1 cellular context compared by ENCODE assay signal in genomic region chr20:370977-371754, GRCh38.
A peak's percentile ranks its signal among the peaks of the same experiment; 100 is the strongest.
TF ChIP-seq lines count a peak whose summit lies in the region.

No MANE protein-coding gene starts in this region.

TF ChIP-seq in HepG2, 621 proteins besides CTCF, POLR2A, EP300 and RAD21 (continued from another document and continues in another):
- TF ChIP-seq ZNF687 (CRISPR knock-in tag; IDR thresholded peaks at IDR 0.05) = no peak
- no peak for TF ChIP-seq ATF7-NPFF (CRISPR knock-in tag; IDR thresholded peaks at IDR 0.05; ENCODE audit: low read depth)
- TF ChIP-seq ZNF605 (CRISPR knock-in tag; IDR thresholded peaks at IDR 0.05) = no peak; the same call in none of the 2 replicates
- TF ChIP-seq CENPT (CRISPR knock-in tag; IDR thresholded peaks at IDR 0.05; ENCODE audit: low read depth) = no peak
- TF ChIP-seq, protein P1, sequence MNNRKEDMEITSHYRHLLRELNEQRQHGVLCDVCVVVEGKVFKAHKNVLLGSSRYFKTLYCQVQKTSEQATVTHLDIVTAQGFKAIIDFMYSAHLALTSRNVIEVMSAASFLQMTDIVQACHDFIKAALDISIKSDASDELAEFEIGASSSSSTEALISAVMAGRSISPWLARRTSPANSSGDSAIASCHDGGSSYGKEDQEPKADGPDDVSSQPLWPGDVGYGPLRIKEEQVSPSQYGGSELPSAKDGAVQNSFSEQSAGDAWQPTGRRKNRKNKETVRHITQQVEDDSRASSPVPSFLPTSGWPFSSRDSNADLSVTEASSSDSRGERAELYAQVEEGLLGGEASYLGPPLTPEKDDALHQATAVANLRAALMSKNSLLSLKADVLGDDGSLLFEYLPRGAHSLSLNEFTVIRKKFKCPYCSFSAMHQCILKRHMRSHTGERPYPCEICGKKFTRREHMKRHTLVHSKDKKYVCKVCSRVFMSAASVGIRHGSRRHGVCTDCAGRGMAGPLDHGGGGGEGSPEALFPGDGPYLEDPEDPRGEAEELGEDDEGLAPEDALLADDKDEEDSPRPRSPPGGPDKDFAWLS (CRISPR knock-in tag; IDR thresholded peaks at IDR 0.05; ENCODE audit: borderline replicate concordance) = no peak
- TF ChIP-seq TFDP2 (CRISPR knock-in tag; IDR thresholded peaks at IDR 0.05) = no peak
- peak; percentile 77 for TF ChIP-seq PATZ1 (CRISPR knock-in tag; IDR thresholded peaks at IDR 0.05)
- TF ChIP-seq, protein P2, sequence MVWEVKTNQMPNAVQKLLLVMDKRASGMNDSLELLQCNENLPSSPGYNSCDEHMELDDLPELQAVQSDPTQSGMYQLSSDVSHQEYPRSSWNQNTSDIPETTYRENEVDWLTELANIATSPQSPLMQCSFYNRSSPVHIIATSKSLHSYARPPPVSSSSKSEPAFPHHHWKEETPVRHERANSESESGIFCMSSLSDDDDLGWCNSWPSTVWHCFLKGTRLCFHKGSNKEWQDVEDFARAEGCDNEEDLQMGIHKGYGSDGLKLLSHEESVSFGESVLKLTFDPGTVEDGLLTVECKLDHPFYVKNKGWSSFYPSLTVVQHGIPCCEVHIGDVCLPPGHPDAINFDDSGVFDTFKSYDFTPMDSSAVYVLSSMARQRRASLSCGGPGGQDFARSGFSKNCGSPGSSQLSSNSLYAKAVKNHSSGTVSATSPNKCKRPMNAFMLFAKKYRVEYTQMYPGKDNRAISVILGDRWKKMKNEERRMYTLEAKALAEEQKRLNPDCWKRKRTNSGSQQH (CRISPR knock-in tag; IDR thresholded peaks at IDR 0.05; ENCODE audit: low read depth) = no peak
- no peak for TF ChIP-seq YY1 (IDR thresholded peaks at IDR 0.05; ENCODE audit: insufficient read depth, insufficient replicate concordance, low read depth, low read length)
- TF ChIP-seq ZBTB7B (CRISPR knock-in tag; IDR thresholded peaks at IDR 0.05) = no peak
- no peak for TF ChIP-seq MED8 (CRISPR knock-in tag; IDR thresholded peaks at IDR 0.05; ENCODE audit: insufficient replicate concordance)
- TF ChIP-seq ZNF558 (CRISPR knock-in tag; IDR thresholded peaks at IDR 0.05; ENCODE audit: borderline replicate concordance) = no peak
- TF ChIP-seq RBFOX2 (IDR thresholded peaks at IDR 0.05; ENCODE audit: low read depth, low read length) = peak; percentile 66
- TF ChIP-seq NRL (CRISPR knock-in tag; IDR thresholded peaks at IDR 0.05; ENCODE audit: borderline replicate concordance) = no peak; the same call in 1 of the 2 replicates
- TF ChIP-seq ARID5B (CRISPR knock-in tag; IDR thresholded peaks at IDR 0.05) = no peak
- TF ChIP-seq ETV6 (CRISPR knock-in tag; conservative IDR thresholded peaks at IDR 0.05) = no peak
- no peak; the same call in 1 of the 2 replicates for TF ChIP-seq POLR2G (IDR thresholded peaks at IDR 0.05; ENCODE audit: low read depth, low read length)
- TF ChIP-seq ZNF597 (CRISPR knock-in tag; IDR thresholded peaks at IDR 0.05) = no peak
- no peak for TF ChIP-seq ELF4 (CRISPR knock-in tag; IDR thresholded peaks at IDR 0.05; ENCODE audit: borderline replicate concordance)
- no peak for TF ChIP-seq KAT2B (IDR thresholded peaks at IDR 0.05; ENCODE audit: borderline replicate concordance, low read depth, low read length)
- TF ChIP-seq SIN3A (IDR thresholded peaks at IDR 0.05; ENCODE audit: borderline replicate concordance, low read depth, low read length) = no peak
- no peak for TF ChIP-seq PCBP1 (IDR thresholded peaks at IDR 0.05; ENCODE audit: borderline replicate concordance, low read depth, low read length)
- no peak for TF ChIP-seq SOX13 (IDR thresholded peaks at IDR 0.05)
- TF ChIP-seq SOX13 (CRISPR knock-in tag; conservative IDR thresholded peaks at IDR 0.05 in 1 of 2, IDR thresholded peaks at IDR 0.05 in 1 of 2) = no peak; a peak in 1 of 4 replicates
- no peak for TF ChIP-seq ZNF280D (CRISPR knock-in tag; IDR thresholded peaks at IDR 0.05)
- TF ChIP-seq ZNF354B (CRISPR knock-in tag; IDR thresholded peaks at IDR 0.05) = peak; percentile 92; the same call in 1 of the 2 replicates
- TF ChIP-seq ZNF234 (CRISPR knock-in tag; conservative IDR thresholded peaks at IDR 0.05) = no peak
- TF ChIP-seq KAT7 (CRISPR knock-in tag; IDR thresholded peaks at IDR 0.05; ENCODE audit: borderline replicate concordance) = no peak
- TF ChIP-seq NR2F1 (CRISPR knock-in tag; IDR thresholded peaks at IDR 0.05) = peak in 1 of 2 experiments; percentile 69; a peak in 2 of 4 replicates
- TF ChIP-seq, protein P3, sequence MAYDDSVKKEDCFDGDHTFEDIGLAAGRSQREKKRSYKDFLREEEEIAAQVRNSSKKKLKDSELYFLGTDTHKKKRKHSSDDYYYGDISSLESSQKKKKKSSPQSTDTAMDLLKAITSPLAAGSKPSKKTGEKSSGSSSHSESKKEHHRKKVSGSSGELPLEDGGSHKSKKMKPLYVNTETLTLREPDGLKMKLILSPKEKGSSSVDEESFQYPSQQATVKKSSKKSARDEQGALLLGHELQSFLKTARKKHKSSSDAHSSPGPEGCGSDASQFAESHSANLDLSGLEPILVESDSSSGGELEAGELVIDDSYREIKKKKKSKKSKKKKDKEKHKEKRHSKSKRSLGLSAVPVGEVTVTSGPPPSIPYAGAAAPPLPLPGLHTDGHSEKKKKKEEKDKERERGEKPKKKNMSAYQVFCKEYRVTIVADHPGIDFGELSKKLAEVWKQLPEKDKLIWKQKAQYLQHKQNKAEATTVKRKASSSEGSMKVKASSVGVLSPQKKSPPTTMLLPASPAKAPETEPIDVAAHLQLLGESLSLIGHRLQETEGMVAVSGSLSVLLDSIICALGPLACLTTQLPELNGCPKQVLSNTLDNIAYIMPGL (CRISPR knock-in tag; IDR thresholded peaks at IDR 0.05; ENCODE audit: borderline replicate concordance in 1 of 2, low read depth in 1 of 2) = peak in 1 of 2 experiments; percentile 1; a peak in 2 of 4 replicates
- TF ChIP-seq KDM2A (CRISPR knock-in tag; IDR thresholded peaks at IDR 0.05; ENCODE audit: borderline replicate concordance, low read depth) = no peak
- no peak for TF ChIP-seq ATM (IDR thresholded peaks at IDR 0.05; ENCODE audit: borderline replicate concordance)
- TF ChIP-seq NFIC (IDR thresholded peaks at IDR 0.05; ENCODE audit: low read length) = no peak
- peak in 1 of 2 experiments; percentile 80; a peak in 1 of 4 replicates for TF ChIP-seq KLF16 (CRISPR knock-in tag; IDR thresholded peaks at IDR 0.05)
- TF ChIP-seq AGO1 (IDR thresholded peaks at IDR 0.05; ENCODE audit: low read depth, low read length, poor library complexity, severe bottlenecking) = no peak
- no peak for TF ChIP-seq TRIM24 (CRISPR knock-in tag; IDR thresholded peaks at IDR 0.05)
- TF ChIP-seq ETV5 (CRISPR knock-in tag; IDR thresholded peaks at IDR 0.05; ENCODE audit: borderline replicate concordance) = no peak
